ENCODE assay signal across 1 cellular context in the genomic region with DNA sequence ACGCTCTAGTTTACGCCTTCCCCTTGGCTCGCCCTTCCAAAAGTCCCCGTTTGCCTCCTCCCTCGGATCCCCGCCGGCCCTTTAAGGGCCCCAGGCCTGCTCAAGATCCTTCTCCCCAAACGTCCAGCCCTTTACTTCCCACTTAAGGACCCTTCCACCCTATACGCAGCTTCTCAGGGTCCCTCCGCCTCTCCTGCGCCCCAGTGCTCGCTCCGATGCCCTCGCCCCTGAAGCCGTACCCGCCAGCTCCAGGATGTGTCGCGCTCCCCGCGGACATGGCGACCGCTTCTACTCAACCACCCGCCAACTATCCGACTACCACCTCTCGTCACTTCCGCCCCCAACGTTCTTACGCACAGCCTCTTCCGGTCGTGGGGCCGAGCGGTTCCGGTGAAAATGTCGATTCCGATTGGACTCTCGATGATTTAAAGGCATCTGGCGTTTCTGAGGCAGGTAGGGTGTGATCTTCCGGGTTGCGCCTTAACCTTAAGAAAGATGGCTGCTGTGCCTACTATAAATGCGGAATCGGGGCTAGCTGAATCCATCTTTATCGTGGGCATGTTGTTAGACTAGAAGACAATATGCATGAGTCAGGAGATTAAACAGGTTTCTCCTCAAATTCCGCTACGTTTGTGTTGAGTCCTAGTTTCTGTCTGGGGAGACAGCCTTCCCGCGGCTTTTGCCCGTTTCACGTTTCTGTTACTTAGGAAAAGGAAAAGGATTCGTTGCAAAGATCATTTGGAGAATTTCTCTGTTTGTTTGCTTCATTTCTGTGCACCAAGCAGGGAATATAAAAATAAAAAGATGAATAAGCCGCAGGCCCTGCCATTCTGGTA.
TF ChIP-seq lines count a peak whose summit lies in the region.

A gene (minus strand): TSS at position 317 of the 836 bp plus-strand sequence. CDS start 40 bp downstream, at position 277.

TF ChIP-seq in HepG2, 621 proteins besides CTCF, POLR2A, EP300 and RAD21 (continued from another document and continues in another):
- TF ChIP-seq, protein P1, sequence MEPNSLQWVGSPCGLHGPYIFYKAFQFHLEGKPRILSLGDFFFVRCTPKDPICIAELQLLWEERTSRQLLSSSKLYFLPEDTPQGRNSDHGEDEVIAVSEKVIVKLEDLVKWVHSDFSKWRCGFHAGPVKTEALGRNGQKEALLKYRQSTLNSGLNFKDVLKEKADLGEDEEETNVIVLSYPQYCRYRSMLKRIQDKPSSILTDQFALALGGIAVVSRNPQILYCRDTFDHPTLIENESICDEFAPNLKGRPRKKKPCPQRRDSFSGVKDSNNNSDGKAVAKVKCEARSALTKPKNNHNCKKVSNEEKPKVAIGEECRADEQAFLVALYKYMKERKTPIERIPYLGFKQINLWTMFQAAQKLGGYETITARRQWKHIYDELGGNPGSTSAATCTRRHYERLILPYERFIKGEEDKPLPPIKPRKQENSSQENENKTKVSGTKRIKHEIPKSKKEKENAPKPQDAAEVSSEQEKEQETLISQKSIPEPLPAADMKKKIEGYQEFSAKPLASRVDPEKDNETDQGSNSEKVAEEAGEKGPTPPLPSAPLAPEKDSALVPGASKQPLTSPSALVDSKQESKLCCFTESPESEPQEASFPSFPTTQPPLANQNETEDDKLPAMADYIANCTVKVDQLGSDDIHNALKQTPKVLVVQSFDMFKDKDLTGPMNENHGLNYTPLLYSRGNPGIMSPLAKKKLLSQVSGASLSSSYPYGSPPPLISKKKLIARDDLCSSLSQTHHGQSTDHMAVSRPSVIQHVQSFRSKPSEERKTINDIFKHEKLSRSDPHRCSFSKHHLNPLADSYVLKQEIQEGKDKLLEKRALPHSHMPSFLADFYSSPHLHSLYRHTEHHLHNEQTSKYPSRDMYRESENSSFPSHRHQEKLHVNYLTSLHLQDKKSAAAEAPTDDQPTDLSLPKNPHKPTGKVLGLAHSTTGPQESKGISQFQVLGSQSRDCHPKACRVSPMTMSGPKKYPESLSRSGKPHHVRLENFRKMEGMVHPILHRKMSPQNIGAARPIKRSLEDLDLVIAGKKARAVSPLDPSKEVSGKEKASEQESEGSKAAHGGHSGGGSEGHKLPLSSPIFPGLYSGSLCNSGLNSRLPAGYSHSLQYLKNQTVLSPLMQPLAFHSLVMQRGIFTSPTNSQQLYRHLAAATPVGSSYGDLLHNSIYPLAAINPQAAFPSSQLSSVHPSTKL (CRISPR knock-in tag; IDR thresholded peaks at IDR 0.05) = peak; percentile 49; the same call in 1 of the 2 replicates
- TF ChIP-seq FLYWCH1 (CRISPR knock-in tag; IDR thresholded peaks at IDR 0.05) (no peak), POGZ (CRISPR knock-in tag; IDR thresholded peaks at IDR 0.05) (peak; percentile 85), ZNF598 (CRISPR knock-in tag; IDR thresholded peaks at IDR 0.05; ENCODE audit: borderline replicate concordance) (no peak), HMGA1 (CRISPR knock-in tag; conservative IDR thresholded peaks at IDR 0.05) (no peak), MLLT10 (CRISPR knock-in tag; IDR thresholded peaks at IDR 0.05) (no peak), ZNF839 (CRISPR knock-in tag; IDR thresholded peaks at IDR 0.05; ENCODE audit: borderline replicate concordance) (no peak), IKZF1 (IDR thresholded peaks at IDR 0.05) (no peak), ZNF556 (CRISPR knock-in tag; IDR thresholded peaks at IDR 0.05; ENCODE audit: borderline replicate concordance) (no peak), ZNF205 (CRISPR knock-in tag; IDR thresholded peaks at IDR 0.05) (no peak; the same call in 1 of the 2 replicates), ZNF468 (CRISPR knock-in tag; IDR thresholded peaks at IDR 0.05) (no peak), TGIF2 (CRISPR knock-in tag; IDR thresholded peaks at IDR 0.05) (no peak; the same call in 1 of the 2 replicates), ARNT (IDR thresholded peaks at IDR 0.05) (no peak), U2AF2 (IDR thresholded peaks at IDR 0.05; ENCODE audit: low read depth, low read length) (no peak), POLR2AphosphoS5 (IDR thresholded peaks at IDR 0.05; ENCODE audit: low read depth, low read length) (peak; percentile 96), ZNF20 (CRISPR knock-in tag; IDR thresholded peaks at IDR 0.05) (no peak), PAX8 (CRISPR knock-in tag; IDR thresholded peaks at IDR 0.05; ENCODE audit: borderline replicate concordance) (no peak), MED1 (CRISPR knock-in tag; IDR thresholded peaks at IDR 0.05) (peak; percentile 62), ZNF615 (CRISPR knock-in tag; IDR thresholded peaks at IDR 0.05; ENCODE audit: borderline replicate concordance) (no peak), NR3C1 (CRISPR knock-in tag; IDR thresholded peaks at IDR 0.05) (no peak), ZNF343 (CRISPR knock-in tag; IDR thresholded peaks at IDR 0.05) (no peak; the same call in 1 of the 2 replicates), ELF4 (CRISPR knock-in tag; IDR thresholded peaks at IDR 0.05; ENCODE audit: borderline replicate concordance) (peak; percentile 90), NCOA1 (CRISPR knock-in tag; IDR thresholded peaks at IDR 0.05) (0 out of 2 replicates have a peak, but pooled peaks have one; percentile 20), ZNF652 (CRISPR knock-in tag; IDR thresholded peaks at IDR 0.05; ENCODE audit: borderline replicate concordance, low read depth) (no peak), GLI4 (CRISPR knock-in tag; IDR thresholded peaks at IDR 0.05; ENCODE audit: borderline replicate concordance) (no peak), SPEN (CRISPR knock-in tag; IDR thresholded peaks at IDR 0.05; ENCODE audit: low read depth) (peak; percentile 91), ZNF883 (CRISPR knock-in tag; IDR thresholded peaks at IDR 0.05; ENCODE audit: not compliant biosample characterization) (no peak), SSRP1 (CRISPR knock-in tag; IDR thresholded peaks at IDR 0.05) (no peak), ZNF772 (CRISPR knock-in tag; IDR thresholded peaks at IDR 0.05) (peak; percentile 64; the same call in 1 of the 2 replicates), MEF2D (CRISPR knock-in tag; IDR thresholded peaks at IDR 0.05) (peak; percentile 50; the same call in 1 of the 2 replicates), SMARCE1 (IDR thresholded peaks at IDR 0.05; ENCODE audit: borderline replicate concordance) (no peak), ONECUT2 (CRISPR knock-in tag; IDR thresholded peaks at IDR 0.05) (no peak), SALL1 (CRISPR knock-in tag; IDR thresholded peaks at IDR 0.05) (peak; percentile 60), ZNF841 (CRISPR knock-in tag; IDR thresholded peaks at IDR 0.05; ENCODE audit: borderline replicate concordance) (no peak), NR2F2 (IDR thresholded peaks at IDR 0.05; ENCODE audit: borderline replicate concordance, low read depth) (no peak), CREM (IDR thresholded peaks at IDR 0.05) (peak; percentile 98), CREM (CRISPR knock-in tag; IDR thresholded peaks at IDR 0.05) (no peak), DPF2 (CRISPR knock-in tag; IDR thresholded peaks at IDR 0.05; ENCODE audit: borderline replicate concordance, low read depth) (no peak), ZNF550 (CRISPR knock-in tag; IDR thresholded peaks at IDR 0.05; ENCODE audit: borderline replicate concordance) (no peak), HMG20B (CRISPR knock-in tag; conservative IDR thresholded peaks at IDR 0.05) (no peak), THAP11 (CRISPR knock-in tag; IDR thresholded peaks at IDR 0.05) (peak; percentile 97), NFYC (CRISPR knock-in tag; IDR thresholded peaks at IDR 0.05) (peak; percentile 90), TBP (CRISPR knock-in tag; IDR thresholded peaks at IDR 0.05) (no peak)
- TF ChIP-seq, protein P2, sequence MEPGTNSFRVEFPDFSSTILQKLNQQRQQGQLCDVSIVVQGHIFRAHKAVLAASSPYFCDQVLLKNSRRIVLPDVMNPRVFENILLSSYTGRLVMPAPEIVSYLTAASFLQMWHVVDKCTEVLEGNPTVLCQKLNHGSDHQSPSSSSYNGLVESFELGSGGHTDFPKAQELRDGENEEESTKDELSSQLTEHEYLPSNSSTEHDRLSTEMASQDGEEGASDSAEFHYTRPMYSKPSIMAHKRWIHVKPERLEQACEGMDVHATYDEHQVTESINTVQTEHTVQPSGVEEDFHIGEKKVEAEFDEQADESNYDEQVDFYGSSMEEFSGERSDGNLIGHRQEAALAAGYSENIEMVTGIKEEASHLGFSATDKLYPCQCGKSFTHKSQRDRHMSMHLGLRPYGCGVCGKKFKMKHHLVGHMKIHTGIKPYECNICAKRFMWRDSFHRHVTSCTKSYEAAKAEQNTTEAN (CRISPR knock-in tag; conservative IDR thresholded peaks at IDR 0.05) = no peak
- TF ChIP-seq, protein P3, sequence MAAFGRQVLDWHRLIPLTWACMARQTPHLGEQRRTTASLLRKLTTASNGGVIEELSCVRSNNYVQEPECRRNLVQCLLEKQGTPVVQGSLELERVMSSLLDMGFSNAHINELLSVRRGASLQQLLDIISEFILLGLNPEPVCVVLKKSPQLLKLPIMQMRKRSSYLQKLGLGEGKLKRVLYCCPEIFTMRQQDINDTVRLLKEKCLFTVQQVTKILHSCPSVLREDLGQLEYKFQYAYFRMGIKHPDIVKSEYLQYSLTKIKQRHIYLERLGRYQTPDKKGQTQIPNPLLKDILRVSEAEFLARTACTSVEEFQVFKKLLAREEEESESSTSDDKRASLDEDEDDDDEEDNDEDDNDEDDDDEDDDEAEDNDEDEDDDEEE (CRISPR knock-in tag; IDR thresholded peaks at IDR 0.05) = no peak
- TF ChIP-seq, protein P4, sequence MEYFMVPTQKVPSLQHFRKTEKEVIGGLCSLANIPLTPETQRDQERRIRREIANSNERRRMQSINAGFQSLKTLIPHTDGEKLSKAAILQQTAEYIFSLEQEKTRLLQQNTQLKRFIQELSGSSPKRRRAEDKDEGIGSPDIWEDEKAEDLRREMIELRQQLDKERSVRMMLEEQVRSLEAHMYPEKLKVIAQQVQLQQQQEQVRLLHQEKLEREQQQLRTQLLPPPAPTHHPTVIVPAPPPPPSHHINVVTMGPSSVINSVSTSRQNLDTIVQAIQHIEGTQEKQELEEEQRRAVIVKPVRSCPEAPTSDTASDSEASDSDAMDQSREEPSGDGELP (IDR thresholded peaks at IDR 0.05; ENCODE audit: borderline replicate concordance, low read depth) = no peak
- TF ChIP-seq, protein P5, sequence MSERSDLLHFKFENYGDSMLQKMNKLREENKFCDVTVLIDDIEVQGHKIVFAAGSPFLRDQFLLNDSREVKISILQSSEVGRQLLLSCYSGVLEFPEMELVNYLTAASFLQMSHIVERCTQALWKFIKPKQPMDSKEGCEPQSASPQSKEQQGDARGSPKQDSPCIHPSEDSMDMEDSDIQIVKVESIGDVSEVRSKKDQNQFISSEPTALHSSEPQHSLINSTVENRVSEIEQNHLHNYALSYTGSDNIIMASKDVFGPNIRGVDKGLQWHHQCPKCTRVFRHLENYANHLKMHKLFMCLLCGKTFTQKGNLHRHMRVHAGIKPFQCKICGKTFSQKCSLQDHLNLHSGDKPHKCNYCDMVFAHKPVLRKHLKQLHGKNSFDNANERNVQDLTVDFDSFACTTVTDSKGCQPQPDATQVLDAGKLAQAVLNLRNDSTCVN (CRISPR knock-in tag; IDR thresholded peaks at IDR 0.05; ENCODE audit: borderline replicate concordance) = peak; percentile 42; the same call in 1 of the 2 replicates
- TF ChIP-seq, protein P6, sequence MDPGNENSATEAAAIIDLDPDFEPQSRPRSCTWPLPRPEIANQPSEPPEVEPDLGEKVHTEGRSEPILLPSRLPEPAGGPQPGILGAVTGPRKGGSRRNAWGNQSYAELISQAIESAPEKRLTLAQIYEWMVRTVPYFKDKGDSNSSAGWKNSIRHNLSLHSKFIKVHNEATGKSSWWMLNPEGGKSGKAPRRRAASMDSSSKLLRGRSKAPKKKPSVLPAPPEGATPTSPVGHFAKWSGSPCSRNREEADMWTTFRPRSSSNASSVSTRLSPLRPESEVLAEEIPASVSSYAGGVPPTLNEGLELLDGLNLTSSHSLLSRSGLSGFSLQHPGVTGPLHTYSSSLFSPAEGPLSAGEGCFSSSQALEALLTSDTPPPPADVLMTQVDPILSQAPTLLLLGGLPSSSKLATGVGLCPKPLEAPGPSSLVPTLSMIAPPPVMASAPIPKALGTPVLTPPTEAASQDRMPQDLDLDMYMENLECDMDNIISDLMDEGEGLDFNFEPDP (CRISPR knock-in tag; conservative IDR thresholded peaks at IDR 0.05) = no peak
- TF ChIP-seq, protein P7, sequence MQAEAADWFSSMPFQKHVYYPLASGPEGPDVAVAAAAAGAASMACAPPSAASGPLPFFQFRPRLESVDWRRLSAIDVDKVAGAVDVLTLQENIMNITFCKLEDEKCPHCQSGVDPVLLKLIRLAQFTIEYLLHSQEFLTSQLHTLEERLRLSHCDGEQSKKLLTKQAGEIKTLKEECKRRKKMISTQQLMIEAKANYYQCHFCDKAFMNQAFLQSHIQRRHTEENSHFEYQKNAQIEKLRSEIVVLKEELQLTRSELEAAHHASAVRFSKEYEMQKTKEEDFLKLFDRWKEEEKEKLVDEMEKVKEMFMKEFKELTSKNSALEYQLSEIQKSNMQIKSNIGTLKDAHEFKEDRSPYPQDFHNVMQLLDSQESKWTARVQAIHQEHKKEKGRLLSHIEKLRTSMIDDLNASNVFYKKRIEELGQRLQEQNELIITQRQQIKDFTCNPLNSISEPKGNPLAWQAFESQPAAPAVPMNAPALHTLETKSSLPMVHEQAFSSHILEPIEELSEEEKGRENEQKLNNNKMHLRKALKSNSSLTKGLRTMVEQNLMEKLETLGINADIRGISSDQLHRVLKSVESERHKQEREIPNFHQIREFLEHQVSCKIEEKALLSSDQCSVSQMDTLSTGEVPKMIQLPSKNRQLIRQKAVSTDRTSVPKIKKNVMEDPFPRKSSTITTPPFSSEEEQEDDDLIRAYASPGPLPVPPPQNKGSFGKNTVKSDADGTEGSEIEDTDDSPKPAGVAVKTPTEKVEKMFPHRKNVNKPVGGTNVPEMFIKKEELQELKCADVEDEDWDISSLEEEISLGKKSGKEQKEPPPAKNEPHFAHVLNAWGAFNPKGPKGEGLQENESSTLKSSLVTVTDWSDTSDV (CRISPR knock-in tag; IDR thresholded peaks at IDR 0.05) = peak; percentile 96
- TF ChIP-seq, protein P8, sequence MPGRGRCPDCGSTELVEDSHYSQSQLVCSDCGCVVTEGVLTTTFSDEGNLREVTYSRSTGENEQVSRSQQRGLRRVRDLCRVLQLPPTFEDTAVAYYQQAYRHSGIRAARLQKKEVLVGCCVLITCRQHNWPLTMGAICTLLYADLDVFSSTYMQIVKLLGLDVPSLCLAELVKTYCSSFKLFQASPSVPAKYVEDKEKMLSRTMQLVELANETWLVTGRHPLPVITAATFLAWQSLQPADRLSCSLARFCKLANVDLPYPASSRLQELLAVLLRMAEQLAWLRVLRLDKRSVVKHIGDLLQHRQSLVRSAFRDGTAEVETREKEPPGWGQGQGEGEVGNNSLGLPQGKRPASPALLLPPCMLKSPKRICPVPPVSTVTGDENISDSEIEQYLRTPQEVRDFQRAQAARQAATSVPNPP (CRISPR knock-in tag; IDR thresholded peaks at IDR 0.05) = 0 out of 2 replicates have a peak, but pooled peaks have one; percentile 51
- TF ChIP-seq, protein P9, sequence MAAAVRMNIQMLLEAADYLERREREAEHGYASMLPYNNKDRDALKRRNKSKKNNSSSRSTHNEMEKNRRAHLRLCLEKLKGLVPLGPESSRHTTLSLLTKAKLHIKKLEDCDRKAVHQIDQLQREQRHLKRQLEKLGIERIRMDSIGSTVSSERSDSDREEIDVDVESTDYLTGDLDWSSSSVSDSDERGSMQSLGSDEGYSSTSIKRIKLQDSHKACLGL (CRISPR knock-in tag; IDR thresholded peaks at IDR 0.05) = 0 out of 2 replicates have a peak, but pooled peaks have one; percentile 42
